9 cellular contexts compared by ENCODE assay signal in the genomic region with DNA sequence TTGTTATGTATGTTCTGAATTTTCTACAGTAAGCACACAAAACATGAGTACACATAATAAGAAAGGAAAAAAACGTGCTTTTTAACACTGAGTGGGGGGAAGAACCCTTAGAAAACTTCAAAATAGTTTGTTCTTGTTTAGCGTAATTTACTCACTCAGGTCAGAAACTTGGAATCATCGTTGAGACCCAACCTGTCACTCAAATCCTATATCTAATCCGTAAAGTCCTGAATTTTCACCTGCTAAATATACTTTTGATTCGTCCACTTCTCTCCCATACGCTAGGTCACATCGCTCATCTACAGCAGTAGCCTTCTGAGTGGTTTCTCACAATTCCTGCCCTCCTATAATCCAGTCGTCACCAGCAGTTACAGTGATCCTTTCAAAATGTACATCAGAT. TPM values are rescaled to one million over a fixed set of nuclear protein-coding genes. Genes with fewer than 3 reads are reported as not detected.
DNase-seq lines count a peak whose midpoint lies in the region; ATAC-seq, FAIRE-seq and TF ChIP-seq lines count a peak whose summit lies in the region.
"Had no signal": no experiment of that assay in that cellular context is flagged by ENCODE, and none has a peak within 500 bp of the region (broad histone marks: within the 10 kb centered on the region; RNA-seq: fewer than 3 reads in every experiment).

No MANE protein-coding gene starts in this region.

- peaks cover 4 to 5% of the 10 kb centered on the region in 2 donors for H3K9me3 Mint-ChIP-seq in activated T-cell treated with anti-CD3 and anti-CD28 coated beads, Interleukin-2, amount 50 U/mL, for 72 hours
- H3K9me3 Mint-ChIP-seq in activated naive CD8-positive, alpha-beta T cell treated with anti-CD3 and anti-CD28 coated beads for 36 hours, result peaks cover 4% of the 10 kb centered on the region

- TF ChIP-seq RAD21 in liver (IDR thresholded peaks at IDR 0.05), result no peak

- peaks cover 20% of the 10 kb centered on the region for H3K4me1 Mint-ChIP-seq in activated T-cell treated with anti-CD3 and anti-CD28 coated beads, Interleukin-2, amount 50 U/mL, for 72 hours (ENCODE audit: low read depth)
- peaks cover 9% of the 10 kb centered on the region for H3K4me1 Mint-ChIP-seq in activated naive CD8-positive, alpha-beta T cell treated with anti-CD3 and anti-CD28 coated beads for 36 hours

- H3K27ac Mint-ChIP-seq in activated T-cell treated with anti-CD3 and anti-CD28 coated beads, Interleukin-2, amount 50 U/mL, for 72 hours, result peak overlapping the region; percentile 85
- peak overlapping the region; percentile 84 for H3K27ac Mint-ChIP-seq in activated naive CD8-positive, alpha-beta T cell treated with anti-CD3 and anti-CD28 coated beads for 36 hours

- no peaks in the 10 kb centered on the region for H3K27me3 Mint-ChIP-seq in activated T-cell treated with anti-CD3 and anti-CD28 coated beads, Interleukin-2, amount 50 U/mL, for 72 hours (ENCODE audit: low read depth)
- no peaks in the 10 kb centered on the region for H3K27me3 Mint-ChIP-seq in activated naive CD8-positive, alpha-beta T cell treated with anti-CD3 and anti-CD28 coated beads for 36 hours

- TF ChIP-seq POLR2A in tibial nerve (IDR thresholded peaks at IDR 0.05), result no peak

- peak overlapping the region; percentile 43 to 64 for H3K27ac ChIP-seq in liver (ENCODE audit: low read depth in 1 of 2, low read length in 2 of 2)
- peak overlapping the region in 2 of 4 donors; percentile 64 to 79 for H3K27ac ChIP-seq in tibial nerve

- H3K4me3 Mint-ChIP-seq in activated T-cell treated with anti-CD3 and anti-CD28 coated beads, Interleukin-2, amount 50 U/mL, for 72 hours, result peak overlapping the region; percentile 97 to 98
- peak overlapping the region; percentile 96 for H3K4me3 Mint-ChIP-seq in activated naive CD8-positive, alpha-beta T cell treated with anti-CD3 and anti-CD28 coated beads for 36 hours

- H3K9me3 ChIP-seq in liver (ENCODE audit: control insufficient read depth in 4 of 4, low read length in 3 of 4), result peaks cover 0 to 4% (median 0%) of the 10 kb centered on the region in 4 donors
- H3K9me3 ChIP-seq in tibial nerve, result no peaks in the 10 kb centered on the region

- H3K4me3 ChIP-seq in liver (ENCODE audit: low read depth in 1 of 3, low read length in 3 of 3), result peak overlapping the region; percentile 70 to 100 (median 93)
- H3K4me3 ChIP-seq in tibial nerve, result peak overlapping the region; percentile 72 to 84 (median 76)

- peak overlapping the region; percentile 68 to 79 for H3K9ac ChIP-seq in liver (ENCODE audit: low read depth in 1 of 2, low read length in 2 of 2)

- peaks cover 11 to 26% of the 10 kb centered on the region in 2 donors for H3K36me3 Mint-ChIP-seq in activated T-cell treated with anti-CD3 and anti-CD28 coated beads, Interleukin-2, amount 50 U/mL, for 72 hours (ENCODE audit: insufficient read depth in 2 of 2)
- H3K36me3 Mint-ChIP-seq in activated naive CD8-positive, alpha-beta T cell treated with anti-CD3 and anti-CD28 coated beads for 36 hours, result peaks cover 28% of the 10 kb centered on the region

- H3K4me1 ChIP-seq in liver (ENCODE audit: control insufficient read depth in 4 of 4, insufficient read depth in 4 of 4, low read length in 3 of 4) (peaks cover 0 to 17% (median 12%) of the 10 kb centered on the region in 4 donors), tibial nerve (peaks cover 0 to 25% (median 8%) of the 10 kb centered on the region in 4 donors)

- no peak for TF ChIP-seq CTCF in liver (IDR thresholded peaks at IDR 0.05; ENCODE audit: low read depth, low read length, missing input control)
- TF ChIP-seq CTCF in tibial nerve (IDR thresholded peaks at IDR 0.05), result no peak

- no peak for DNase-seq in activated T-cell treated with anti-CD3 and anti-CD28 coated beads, Interleukin-2, amount 50 U/mL, for 72 hours
- DNase-seq in activated T-cell treated with anti-CD3 and anti-CD28 coated beads, Interleukin-2, amount 50 U/mL, for 1 hour, result no peak
- DNase-seq in activated naive CD8-positive, alpha-beta T cell treated with anti-CD3 and anti-CD28 coated beads for 36 hours, result no peak
- no peak for DNase-seq in tibial nerve (ENCODE audit: low spot score in 2 of 2)
- no peak for DNase-seq in RCC 7860 (ENCODE audit: low spot score)
- no peak for DNase-seq in NCI-H2081 (lab: John Stamatoyannopoulos, UW)
- no peak for DNase-seq in kidney tubule cell (ENCODE audit: low spot score)

- no peak for ATAC-seq in activated T-cell treated with anti-CD3 and anti-CD28 coated beads, Interleukin-2, amount 50 U/mL, for 72 hours (replicated peaks in 1 of 2)

- FAIRE-seq in RCC 7860 (lab: Jason Lieb, UNC), result no peak

- peaks cover 0 to 19% (median 18%) of the 10 kb centered on the region in 4 donors for H3K36me3 ChIP-seq in liver (ENCODE audit: control insufficient read depth in 4 of 4, insufficient read depth in 3 of 4, low read depth in 1 of 4, low read length in 3 of 4)
- peaks cover 0 to 36% (median 0%) of the 10 kb centered on the region in 3 donors for H3K36me3 ChIP-seq in tibial nerve

- no peak for TF ChIP-seq EP300 in tibial nerve (IDR thresholded peaks at IDR 0.05)

- H3K27me3 ChIP-seq in liver (ENCODE audit: control insufficient read depth in 4 of 4, insufficient read depth in 4 of 4, low read length in 3 of 4) (no peaks in the 10 kb centered on the region), tibial nerve (no peaks in the 10 kb centered on the region)

- WGBS in liver, result 12% methylated on average over 8 of the region's 8 CpGs
- 13 to 16% methylated on average over 8 of the region's 8 CpGs for WGBS in tibial nerve, 2 donors

TF ChIP-seq in liver, 16 proteins besides CTCF, POLR2A, EP300 and RAD21:
- TF ChIP-seq YY1 (IDR thresholded peaks at IDR 0.05) (no peak), FOXA1 (IDR thresholded peaks at IDR 0.05) (no peak), TAF1 (conservative IDR thresholded peaks at IDR 0.05) (no peak)
- TF ChIP-seq, protein P1, sequence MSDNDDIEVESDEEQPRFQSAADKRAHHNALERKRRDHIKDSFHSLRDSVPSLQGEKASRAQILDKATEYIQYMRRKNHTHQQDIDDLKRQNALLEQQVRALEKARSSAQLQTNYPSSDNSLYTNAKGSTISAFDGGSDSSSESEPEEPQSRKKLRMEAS (IDR thresholded peaks at IDR 0.05), result no peak

RNA-seq across cellular contexts. Expression of a gene that starts 0.8 kb away (rescaled TPM):
- 10 to 100 TPM; 30.1 to 30.3 TPM for total RNA-seq in activated T-cell treated with anti-CD3 and anti-CD28 coated beads, Interleukin-2, amount 50 U/mL, for 72 hours
- total RNA-seq in activated naive CD8-positive, alpha-beta T cell treated with anti-CD3 and anti-CD28 coated beads for 36 hours, result 10 to 100 TPM; 39.6 to 39.7 TPM
- 10 to 100 TPM; 16.2 to 17.2 TPM for total RNA-seq in liver
- 10 to 100 TPM; 16.9 to 27.7 TPM for polyA plus RNA-seq in liver
- 10 to 100 TPM in 3 of 4 donors, 1 to 10 TPM in 1; 6.7 to 23.7 (median 16.6) TPM for total RNA-seq in tibial nerve

RNA-seq across cellular contexts. Expression of a gene that starts 43.5 kb away (rescaled TPM):
- total RNA-seq in activated T-cell treated with anti-CD3 and anti-CD28 coated beads, Interleukin-2, amount 50 U/mL, for 72 hours, result 10 to 100 TPM; 35.1 to 35.8 TPM
- total RNA-seq in activated naive CD8-positive, alpha-beta T cell treated with anti-CD3 and anti-CD28 coated beads for 36 hours, result 10 to 100 TPM; 30.2 to 31.0 TPM
- total RNA-seq in liver (10 to 100 TPM in 1 of 2 donors, 1 to 10 TPM in 1; 10.0 to 10.7 TPM), tibial nerve (10 to 100 TPM; 19.8 to 34.1 (median 25.3) TPM)
- polyA plus RNA-seq in liver, result 1 to 10 TPM; 6.7 to 8.5 TPM

RNA-seq across cellular contexts. Expression of a gene that starts 47.6 kb away (rescaled TPM):
- total RNA-seq in activated T-cell treated with anti-CD3 and anti-CD28 coated beads, Interleukin-2, amount 50 U/mL, for 72 hours, result not detected
- not detected for total RNA-seq in activated naive CD8-positive, alpha-beta T cell treated with anti-CD3 and anti-CD28 coated beads for 36 hours
- total RNA-seq in liver, result not detected
- polyA plus RNA-seq in liver, result under 1 TPM in 1 of 2 donors, not detected in 1; 0.02 TPM
- total RNA-seq in tibial nerve, result not detected
- total RNA-seq: mesenteric fat pad had no signal
